Comparison of ENCODE assay signal across 10 cellular contexts in genomic region chr1:156055649-156056048, GRCh38. TPM values are rescaled to one million over a fixed set of nuclear protein-coding genes. Genes with fewer than 3 reads are reported as not detected.
DNase-seq lines count a peak whose midpoint lies in the region; ATAC-seq and TF ChIP-seq lines count a peak whose summit lies in the region.
"Had no signal": no experiment of that assay in that cellular context is flagged by ENCODE, and none has a peak within 500 bp of the region (broad histone marks: within the 10 kb centered on the region; RNA-seq: fewer than 3 reads in every experiment).

No MANE protein-coding gene starts in this region.

- H2AFZ ChIP-seq in Loucy (ENCODE audit: low read length), result no peak overlapping the region

- H3K36me3 Mint-ChIP-seq in MCF 10A (ENCODE audit: insufficient read depth, unreplicated experiment) (peaks cover 30% of the 10 kb centered on the region), naive B cell (no peaks in the 10 kb centered on the region)

- no TSS peak for BruUV-seq in MCF 10A (replicated peaks; lab: Mats Ljungman, UMichigan)

- H3K9me3 ChIP-seq in Loucy (ENCODE audit: insufficient read depth, low read depth, low read length), result no peaks in the 10 kb centered on the region

- H3K27me3 Mint-ChIP-seq in MCF 10A (ENCODE audit: insufficient read depth, unreplicated experiment) (no peaks in the 10 kb centered on the region), naive B cell (no peaks in the 10 kb centered on the region)

- H3K27ac Mint-ChIP-seq in MCF 10A (ENCODE audit: low read depth, unreplicated experiment) (peak overlapping the region; percentile 95), naive B cell (peak overlapping the region in 4 of 6 donors; percentile 69 to 96 (median 85))

- H3K9ac ChIP-seq in Loucy (ENCODE audit: low read depth, low read length, poor library complexity, severe bottlenecking), result peak overlapping the region; percentile 98

- DNase-seq in BJ (ENCODE audit: low read depth) (no peak), MCF 10A (ENCODE audit: unreplicated experiment) (no peak), naive B cell (no peak), cerebellar nuclear complex (lab: John Stamatoyannopoulos, UW) (no peak), HUDEP-2 (lab: John Stamatoyannopoulos, UW; ENCODE audit: unreplicated experiment in 76 of 76) (no peak), NCI-H1105 (lab: John Stamatoyannopoulos, UW) (no peak), G401 (ENCODE audit: low spot score) (no peak)
- DNase-seq: SHP77 treated with DMSO at 0.1 percent for 48 hours had no signal

- CTCF ChIA-PET in BJ (lab: Yijun Ruan, JAX) (no interaction called here), MCF 10A (lab: Yijun Ruan, JAX) (interaction anchor here (0.8 kb wide), 1 partner anchor 10 kb away, joined by 4 read pairs; no protein-coding TSS in a partner anchor)

- H3K4me3 ChIP-seq in BJ (ENCODE audit: low read depth, low read length), result peak overlapping the region; percentile 79
- peak overlapping the region; percentile 96 for H3K4me3 ChIP-seq in Loucy (ENCODE audit: low read length, poor library complexity, severe bottlenecking)

- peaks cover 42% of the 10 kb centered on the region for H3K79me2 ChIP-seq in Loucy (ENCODE audit: insufficient read depth, low read length)

- POLR2A ChIA-PET in BJ (lab: Charles Lee) (no interaction called here), MCF 10A (lab: Yijun Ruan, JAX) (interaction anchor here (0.8 to 1.5 kb wide), 4 partner anchors 11 to 123 kb away, joined by 3 to 4 read pairs (median 4); partner anchors contain the start of gene MEX3A)

- peak overlapping the region; percentile 99 for H3K4me3 Mint-ChIP-seq in MCF 10A (ENCODE audit: unreplicated experiment)
- H3K4me3 Mint-ChIP-seq in naive B cell, result peak overlapping the region; percentile 91 to 99 (median 97)

- H3K36me3 ChIP-seq in BJ (ENCODE audit: control insufficient read depth, insufficient read depth, low read length) (no peaks in the 10 kb centered on the region; the same call in none of the 2 replicates), Loucy (ENCODE audit: insufficient read depth, low read length) (no peaks in the 10 kb centered on the region)

- ATAC-seq in naive B cell (ENCODE audit: low read depth in 2 of 2), result no peak

- H3K4me2 ChIP-seq in Loucy (ENCODE audit: low read depth, low read length, poor library complexity, severe bottlenecking), result peak overlapping the region; percentile 84

- H3K4me1 ChIP-seq in Loucy (ENCODE audit: insufficient read depth, low read length, poor library complexity, severe bottlenecking), result peaks cover 20% of the 10 kb centered on the region

- peaks cover 29% of the 10 kb centered on the region for H3K4me1 Mint-ChIP-seq in MCF 10A (ENCODE audit: insufficient read depth, unreplicated experiment)
- peaks cover 26 to 39% (median 34%) of the 10 kb centered on the region in 3 donors for H3K4me1 Mint-ChIP-seq in naive B cell

- in situ Hi-C loops in G401 (cut with HindIII; ENCODE audit: low sequenced_read_pairs), result no loop called here

- H3K27me3 ChIP-seq in BJ (ENCODE audit: control insufficient read depth, insufficient read depth, low read length) (no peaks in the 10 kb centered on the region), Loucy (ENCODE audit: insufficient read depth, low read length, poor library complexity, severe bottlenecking) (no peaks in the 10 kb centered on the region)

- H3K9me2 ChIP-seq in Loucy (replicated peaks; ENCODE audit: low read depth, low read length), result no peaks in the 10 kb centered on the region

- H3K9me3 Mint-ChIP-seq in MCF 10A (ENCODE audit: unreplicated experiment) (no peaks in the 10 kb centered on the region), naive B cell (no peaks in the 10 kb centered on the region)

- peaks cover 3% of the 10 kb centered on the region; the same call in 1 of the 2 replicates for H3F3A ChIP-seq in Loucy (ENCODE audit: low read depth)

- H4K20me1 ChIP-seq in Loucy (ENCODE audit: insufficient read depth, low read length, poor library complexity, severe bottlenecking), result peaks cover 7% of the 10 kb centered on the region

- intact Hi-C loops in MCF 10A (cut with micrococcal nuclease), result loop anchor here (2.0 to 10.0 kb wide), 4 partner anchors 35 to 401 kb away; partner anchors contain the start of gene SSR2

- no peak for TF ChIP-seq CTCF in BJ (IDR thresholded peaks at IDR 0.05; ENCODE audit: insufficient read depth, low read depth, low read length)
- no peak for TF ChIP-seq CTCF in Loucy (conservative IDR thresholded peaks at IDR 0.05; ENCODE audit: low read length)
- TF ChIP-seq CTCF in MCF 10A (IDR thresholded peaks at IDR 0.05; ENCODE audit: unreplicated experiment), result no peak

RNA-seq across cellular contexts. Expression of gene LAMTOR2, which starts 1.1 kb away (rescaled TPM):
- polyA plus RNA-seq in BJ (2011; rRNA removed) (60.0 and 77.4 TPM in 2 replicates), naive B cell (ENCODE audit: low read depth in 6 of 6) (100 to 1,000 TPM in 5 of 6 donors, 10 to 100 TPM in 1; 99.5 to 139 (median 114) TPM)
- 23.9 and 33.8 TPM in 2 replicates for polyA minus RNA-seq in BJ (2011; rRNA and poly(A)+ RNA removed)
- 88.1 and 104 TPM in 2 replicates for total RNA-seq in MCF 10A (2022)
- 20.1 and 42.3 TPM in 2 replicates for total RNA-seq in G401 (2014; rRNA removed; shearing (Covaris generic))

RNA-seq across cellular contexts. Expression of gene UBQLN4, which starts 2.1 kb away (rescaled TPM):
- 25.7 and 28.3 TPM in 2 replicates for polyA plus RNA-seq in BJ (2011; rRNA removed)
- 23.6 and 36.3 TPM in 2 replicates for polyA minus RNA-seq in BJ (2011; rRNA and poly(A)+ RNA removed)
- total RNA-seq in MCF 10A (2022), result 49.0 and 51.4 TPM in 2 replicates
- polyA plus RNA-seq in naive B cell (ENCODE audit: low read depth in 6 of 6), result 1 to 10 TPM; 4.7 to 9.0 (median 6.1) TPM
- total RNA-seq in G401 (2014; rRNA removed; shearing (Covaris generic)), result 29.5 and 30.0 TPM in 2 replicates

RNA-seq across cellular contexts. Expression of gene RAB25, which starts 5.3 kb away (rescaled TPM):
- polyA plus RNA-seq in BJ (2011; rRNA removed) (not detected in 2 replicates), naive B cell (ENCODE audit: low read depth in 6 of 6) (not detected)
- polyA minus RNA-seq in BJ (2011; rRNA and poly(A)+ RNA removed), result not detected in 2 replicates
- 1.6 and 5.5 TPM in 2 replicates for total RNA-seq in MCF 10A (2022)
- total RNA-seq in G401 (2014; rRNA removed; shearing (Covaris generic)), result not detected in 2 replicates
- total RNA-seq: pulmonary artery endothelial cell had no signal

RNA-seq across cellular contexts. Expression of gene MEX3A, which starts 26.6 kb away (rescaled TPM):
- 1.9 TPM in 2 replicates for polyA plus RNA-seq in BJ (2011; rRNA removed)
- 1.8 and 2.4 TPM in 2 replicates for polyA minus RNA-seq in BJ (2011; rRNA and poly(A)+ RNA removed)
- 0.88 and 0.91 TPM in 2 replicates for total RNA-seq in MCF 10A (2022)
- polyA plus RNA-seq in naive B cell (ENCODE audit: low read depth in 6 of 6), result under 1 TPM in 2 of 6 donors, not detected in 4; 0.05 to 0.13 TPM
- total RNA-seq in G401 (2014; rRNA removed; shearing (Covaris generic)), result 21.0 and 21.2 TPM in 2 replicates

RNA-seq across cellular contexts. Expression of gene SSR2, which starts 34.9 kb away (rescaled TPM):
- 891 and 935 TPM in 2 replicates for polyA plus RNA-seq in BJ (2011; rRNA removed)
- 171 and 320 TPM in 2 replicates for polyA minus RNA-seq in BJ (2011; rRNA and poly(A)+ RNA removed)
- 477 and 589 TPM in 2 replicates for total RNA-seq in MCF 10A (2022)
- polyA plus RNA-seq in naive B cell (ENCODE audit: low read depth in 6 of 6), result 100 to 1,000 TPM; 243 to 278 (median 256) TPM
- total RNA-seq in G401 (2014; rRNA removed; shearing (Covaris generic)), result 257 and 273 TPM in 2 replicates
